In genomic region chrX:57335790-57336189, GRCh38 we compare ENCODE assay signal across 1 cellular context. TPM values are rescaled to one million over a fixed set of nuclear protein-coding genes. Genes with fewer than 3 reads are reported as not detected.
"Had no signal": no experiment of that assay in that cellular context is flagged by ENCODE, and none has a peak within 500 bp of the region (broad histone marks: within the 10 kb centered on the region; RNA-seq: fewer than 3 reads in every experiment).

No MANE protein-coding gene starts in this region.

RNA-seq across cellular contexts. Expression of gene FAAH2, which starts 49.3 kb away (rescaled TPM):
- total RNA-seq: myocyte had no signal
